In the genomic region with DNA sequence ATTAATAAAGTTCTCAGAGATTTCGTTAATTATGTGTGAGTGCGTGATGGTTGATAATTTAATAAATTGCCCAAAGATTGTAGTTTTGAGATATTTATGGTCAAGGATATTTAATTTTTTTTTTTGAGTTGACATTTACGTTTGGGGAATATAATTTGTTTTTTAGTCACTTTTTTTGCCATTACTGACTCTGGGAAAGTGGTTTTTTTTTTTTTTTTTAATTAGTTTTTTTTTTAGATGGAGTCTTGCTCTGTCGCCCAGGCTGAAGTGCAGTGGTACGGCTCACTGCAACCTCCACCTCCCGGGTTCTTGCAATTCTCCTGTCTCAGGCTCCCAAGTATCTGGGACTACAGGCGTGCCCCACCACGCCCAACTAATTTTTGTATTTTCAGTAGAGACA, we compare ENCODE assay signal across 10 cellular contexts. TPM values are rescaled to one million over a fixed set of nuclear protein-coding genes. Genes with fewer than 3 reads are reported as not detected.
DNase-seq lines count a peak whose midpoint lies in the region; ATAC-seq, FAIRE-seq and TF ChIP-seq lines count a peak whose summit lies in the region.
"Had no signal": no experiment of that assay in that cellular context is flagged by ENCODE, and none has a peak within 500 bp of the region (broad histone marks: within the 10 kb centered on the region; RNA-seq: fewer than 3 reads in every experiment).

No MANE protein-coding gene starts in this region.

- H3K4me3 ChIP-seq in iPS-20b (ENCODE audit: low read length) (peak overlapping the region; percentile 98), esophagus squamous epithelium (peak overlapping the region in 1 of 4 donors; percentile 91), pancreas (peak overlapping the region in 1 of 4 donors; percentile 75)

- intact Hi-C loops in esophagus squamous epithelium (cut with DNase I) (no loop called here), pancreas (cut with DNase I) (no loop called here)

- H3K9ac ChIP-seq in iPS-20b (ENCODE audit: low read depth, low read length), result peak overlapping the region; percentile 89; the same call in 1 of the 2 replicates

- H3K27ac Mint-ChIP-seq in stimulated activated naive CD8-positive, alpha-beta T cell treated with anti-CD3 and anti-CD28 coated beads, Interleukin-15, Interleukin-2, amounts not matched to agents 100 ng/mL and 50 ng/mL, for 24 hours, result peak overlapping the region; percentile 27
- peak overlapping the region; percentile 93 to 94 for H3K27ac Mint-ChIP-seq in activated naive CD4-positive, alpha-beta T cell treated with anti-CD3 and anti-CD28 coated beads, Interleukin-2, amount 50 U/mL, for 72 hours

- H3K4me1 Mint-ChIP-seq in stimulated activated naive CD8-positive, alpha-beta T cell treated with anti-CD3 and anti-CD28 coated beads, Interleukin-15, Interleukin-2, amounts not matched to agents 100 ng/mL and 50 ng/mL, for 24 hours (ENCODE audit: low read depth), result peaks cover 27% of the 10 kb centered on the region

- H3K9me3 ChIP-seq in iPS-20b (ENCODE audit: insufficient read depth, low read depth, low read length) (no peaks in the 10 kb centered on the region), esophagus squamous epithelium (no peaks in the 10 kb centered on the region), pancreas (no peaks in the 10 kb centered on the region)

- H3K27ac ChIP-seq in iPS-20b (ENCODE audit: low read length) (no peak overlapping the region), esophagus squamous epithelium (no peak overlapping the region), pancreas (no peak overlapping the region)

- no peaks in the 10 kb centered on the region for H3K9me3 Mint-ChIP-seq in stimulated activated naive CD8-positive, alpha-beta T cell treated with anti-CD3 and anti-CD28 coated beads, Interleukin-15, Interleukin-2, amounts not matched to agents 100 ng/mL and 50 ng/mL, for 24 hours
- no peaks in the 10 kb centered on the region for H3K9me3 Mint-ChIP-seq in activated naive CD4-positive, alpha-beta T cell treated with anti-CD3 and anti-CD28 coated beads, Interleukin-2, amount 50 U/mL, for 72 hours

- peak overlapping the region; percentile 99 for H3K4me3 Mint-ChIP-seq in stimulated activated naive CD8-positive, alpha-beta T cell treated with anti-CD3 and anti-CD28 coated beads, Interleukin-15, Interleukin-2, amounts not matched to agents 100 ng/mL and 50 ng/mL, for 24 hours

- WGBS in esophagus squamous epithelium, 2 donors, result 75 to 81% methylated on average over 6 to 8 of the region's 8 CpGs
- 83 to 86% methylated on average over 8 of the region's 8 CpGs for WGBS in pancreas, 2 donors

- ATAC-seq in stimulated activated naive CD8-positive, alpha-beta T cell treated with anti-CD3 and anti-CD28 coated beads, Interleukin-15, Interleukin-2, amounts not matched to agents 100 U/mL and 50 U/mL, for 24 hours, result no peak
- ATAC-seq in activated naive CD4-positive, alpha-beta T cell treated with anti-CD3 and anti-CD28 coated beads, Interleukin-2, amount 50 U/mL, for 72 hours, result no peak
- ATAC-seq in GM21529 (IDR thresholded peaks at IDR 0.05; ENCODE audit: unreplicated experiment), result no peak
- ATAC-seq in pancreas, result no peak

- TF ChIP-seq CTCF in esophagus squamous epithelium (IDR thresholded peaks at IDR 0.05) (no peak), pancreas (IDR thresholded peaks at IDR 0.05) (no peak)

- H3K27me3 ChIP-seq in iPS-20b (ENCODE audit: insufficient read depth, low read length) (no peaks in the 10 kb centered on the region), esophagus squamous epithelium (no peaks in the 10 kb centered on the region), pancreas (no peaks in the 10 kb centered on the region)

- TF ChIP-seq POLR2A in esophagus squamous epithelium (IDR thresholded peaks at IDR 0.05), result no peak

- peaks cover 38% of the 10 kb centered on the region for H3K36me3 ChIP-seq in iPS-20b (ENCODE audit: insufficient read depth, low read depth, low read length)
- peaks cover 4 to 38% (median 10%) of the 10 kb centered on the region in 3 donors for H3K36me3 ChIP-seq in esophagus squamous epithelium
- peaks cover 3 to 18% (median 10%) of the 10 kb centered on the region in 3 donors for H3K36me3 ChIP-seq in pancreas

- DNase-seq in stimulated activated naive CD8-positive, alpha-beta T cell treated with anti-CD3 and anti-CD28 coated beads, Interleukin-15, Interleukin-2, amounts not matched to agents 100 U/mL and 50 U/mL, for 24 hours, result no peak
- DNase-seq in activated naive CD4-positive, alpha-beta T cell treated with anti-CD3 and anti-CD28 coated beads, Interleukin-2, amount 50 U/mL, for 72 hours (ENCODE audit: low spot score in 2 of 2), result no peak
- DNase-seq in esophagus squamous epithelium (lab: John Stamatoyannopoulos, UW) (no peak), AML-193 (lab: John Stamatoyannopoulos, UW) (no peak), pancreas (no peak)
- DNase-seq: aorta had no signal

- H3K36me3 Mint-ChIP-seq in stimulated activated naive CD8-positive, alpha-beta T cell treated with anti-CD3 and anti-CD28 coated beads, Interleukin-15, Interleukin-2, amounts not matched to agents 100 ng/mL and 50 ng/mL, for 24 hours (ENCODE audit: low read depth), result peaks cover 37% of the 10 kb centered on the region
- peaks cover 12 to 18% of the 10 kb centered on the region in 2 donors for H3K36me3 Mint-ChIP-seq in activated naive CD4-positive, alpha-beta T cell treated with anti-CD3 and anti-CD28 coated beads, Interleukin-2, amount 50 U/mL, for 72 hours

- no peaks in the 10 kb centered on the region for H3K27me3 Mint-ChIP-seq in stimulated activated naive CD8-positive, alpha-beta T cell treated with anti-CD3 and anti-CD28 coated beads, Interleukin-15, Interleukin-2, amounts not matched to agents 100 ng/mL and 50 ng/mL, for 24 hours

- no peak for FAIRE-seq in pancreas (lab: Jason Lieb, UNC)
- FAIRE-seq: HTR-8/SVneo had no signal

- H3K4me1 ChIP-seq in iPS-20b (ENCODE audit: insufficient read depth, low read length) (peaks cover 5% of the 10 kb centered on the region; the same call in 1 of the 2 replicates), esophagus squamous epithelium (peaks cover 11 to 29% (median 16%) of the 10 kb centered on the region in 3 donors), pancreas (peaks cover 13 to 20% (median 20%) of the 10 kb centered on the region in 3 donors)

RNA-seq across cellular contexts. Expression of a gene that starts 1.7 kb away (rescaled TPM):
- 10 to 100 TPM; 24.9 to 33.7 TPM for total RNA-seq in activated naive CD4-positive, alpha-beta T cell treated with anti-CD3 and anti-CD28 coated beads, Interleukin-2, amount 50 U/mL, for 72 hours
- 10 to 100 TPM; 15.2 to 36.0 (median 20.6) TPM for total RNA-seq in esophagus squamous epithelium
- total RNA-seq in pancreas, result 10 to 100 TPM in 2 of 6 donors, 1 to 10 TPM in 4; 7.4 to 13.7 (median 8.6) TPM
- polyA plus RNA-seq in pancreas, result 1 to 10 TPM; 7.0 to 8.0 TPM
